ENCODE assay signal across 14 cellular contexts in the genomic region with DNA sequence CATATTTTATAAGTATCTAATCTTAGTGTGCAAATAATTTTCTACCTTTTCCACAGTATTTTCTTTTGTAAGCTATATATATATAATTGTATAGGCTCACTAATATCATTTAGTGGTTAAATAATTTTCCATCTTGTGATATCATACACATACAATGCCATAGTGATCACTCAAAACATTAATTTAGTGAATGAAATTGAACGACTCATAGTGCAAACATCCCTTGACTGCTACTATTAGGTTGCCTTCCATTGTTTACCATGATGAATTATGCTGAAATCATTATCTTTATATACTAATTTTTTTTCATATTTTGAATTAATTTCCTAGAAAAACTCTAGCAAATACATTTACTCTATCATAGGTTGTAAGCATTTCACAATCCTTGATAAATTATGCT.
DNase-seq lines count a peak whose midpoint lies in the region; ATAC-seq and TF ChIP-seq lines count a peak whose summit lies in the region.
"Had no signal": no experiment of that assay in that cellular context is flagged by ENCODE, and none has a peak within 500 bp of the region (broad histone marks: within the 10 kb centered on the region; RNA-seq: fewer than 3 reads in every experiment).

No MANE protein-coding gene starts in this region.

- H3F3A ChIP-seq in GM23248 (ENCODE audit: insufficient read depth) = no peaks in the 10 kb centered on the region

- TF ChIP-seq POLR2A in adrenal gland (IDR thresholded peaks at IDR 0.05) = no peak

- H3K36me3 ChIP-seq in GM23248 (ENCODE audit: low read depth) = peaks cover 26% of the 10 kb centered on the region
- H3K36me3 ChIP-seq in RWPE2 (ENCODE audit: low read depth) = peaks cover 25% of the 10 kb centered on the region
- no peaks in the 10 kb centered on the region for H3K36me3 ChIP-seq in adrenal gland (replicated peaks in 1 of 2)

- no peaks in the 10 kb centered on the region for H4K20me1 ChIP-seq in GM23248 (ENCODE audit: insufficient read depth)

- in situ Hi-C loops in GM23248 (cut with MboI) = no loop called here

- no peak for TF ChIP-seq CTCF in RWPE2 (IDR thresholded peaks at IDR 0.05; ENCODE audit: poor library complexity, severe bottlenecking)
- TF ChIP-seq CTCF in adrenal gland (IDR thresholded peaks at IDR 0.05) = no peak

- ATAC-seq in RWPE2 (ENCODE audit: low read depth) (peak; percentile 46; the same call in 1 of the 3 replicates), GM18868 (IDR thresholded peaks at IDR 0.05; ENCODE audit: unreplicated experiment) (no peak)
- ATAC-seq: A549; CD8-positive, alpha-beta T cell; HepG2 had no signal

- H3K9ac ChIP-seq in GM23248 = no peak overlapping the region

- no peaks in the 10 kb centered on the region for H3K79me2 ChIP-seq in GM23248 (ENCODE audit: insufficient read depth)

- no peak overlapping the region for H3K4me3 ChIP-seq in GM23248
- H3K4me3 ChIP-seq in RWPE2 (ENCODE audit: severe bottlenecking) = no peak overlapping the region
- no peak overlapping the region for H3K4me3 ChIP-seq in adrenal gland
- H3K4me3 ChIP-seq: A549 had no signal

- DNase-seq in EH (ENCODE audit: low read depth) (peak; percentile 3), GM23248 (peak; percentile 9), RWPE2 (ENCODE audit: low spot score) (no peak), epithelial cell of prostate (ENCODE audit: low read depth, low spot score) (no peak), middle frontal gyrus (ENCODE audit: extremely low spot score, low spot score) (no peak), adrenal gland (no peak)
- DNase-seq: CD8-positive, alpha-beta T cell; COR-L47; DMS153; HCEC 1CT; HFFc6 had no signal

- H2AFZ ChIP-seq in GM23248 = no peak overlapping the region

- 94 to 97% methylated on average over 1 of the region's 1 CpG for WGBS in GM23248 (ENCODE audit: low coverage in 1 of 2, low lambda C conversion rate in 2 of 2, missing lambda C conversion rate in 2 of 2), 2 experiments
- WGBS in adrenal gland, 4 donors = 85 to 90% (median 87%) methylated on average over 1 of the region's 1 CpG

- intact Hi-C loops in adrenal gland (cut with DNase I) = no loop called here

- H3K4me1 ChIP-seq in GM23248 (ENCODE audit: insufficient read depth) = no peaks in the 10 kb centered on the region
- H3K4me1 ChIP-seq in RWPE2 (ENCODE audit: insufficient read depth, poor library complexity, severe bottlenecking) = no peaks in the 10 kb centered on the region
- no peaks in the 10 kb centered on the region for H3K4me1 ChIP-seq in adrenal gland (replicated peaks in 1 of 2)
- H3K4me1 ChIP-seq: A549 had no signal

- H3K9me3 ChIP-seq in GM23248 (ENCODE audit: low read depth) (no peaks in the 10 kb centered on the region), RWPE2 (ENCODE audit: severe bottlenecking) (no peaks in the 10 kb centered on the region), adrenal gland (replicated peaks in 1 of 3) (no peaks in the 10 kb centered on the region)

- H3K9me2 ChIP-seq in GM23248 (ENCODE audit: insufficient read depth) = no peaks in the 10 kb centered on the region

- H3K27me3 ChIP-seq in GM23248 (replicated peaks; ENCODE audit: insufficient read depth) = no peaks in the 10 kb centered on the region
- H3K27me3 ChIP-seq in RWPE2 (ENCODE audit: insufficient read depth, poor library complexity, severe bottlenecking) = no peaks in the 10 kb centered on the region
- H3K27me3 ChIP-seq in adrenal gland = no peaks in the 10 kb centered on the region

- H3K4me2 ChIP-seq in GM23248 (ENCODE audit: unreplicated experiment) = no peak overlapping the region
- H3K4me2 ChIP-seq: A549 had no signal

- H3K27ac ChIP-seq in GM23248 (no peak overlapping the region), RWPE2 (ENCODE audit: poor library complexity, severe bottlenecking) (no peak overlapping the region), epithelial cell of prostate (peak overlapping the region; percentile 19), adrenal gland (no peak overlapping the region)
- H3K27ac ChIP-seq: A549 had no signal

Comparison
In these comparisons a context has a peak if more than half of its experiments do, and no peak if none do; other contexts are left out.
1. DNase-seq: peak in EH (single experiment) and GM23248 (single experiment); none in RWPE2 (single experiment), epithelial cell of prostate (single experiment), middle frontal gyrus (single experiment) and adrenal gland (0 of 7).